Comparison of ENCODE assay signal across 8 cellular contexts in genomic region chr5:100535060-100536005, GRCh38. TPM values are rescaled to one million over a fixed set of nuclear protein-coding genes. Genes with fewer than 3 reads are reported as not detected.
DNase-seq lines count a peak whose midpoint lies in the region; ATAC-seq and TF ChIP-seq lines count a peak whose summit lies in the region.

FAM174A (plus strand) TSS chr5:100535374; CDS start chr5:100535531, 157 bp downstream.

- no peaks in the 10 kb centered on the region for H3K27me3 ChIP-seq in DND-41 (ENCODE audit: insufficient read depth, low read length, poor library complexity)
- H3K27me3 ChIP-seq in GM23248 (replicated peaks; ENCODE audit: insufficient read depth) = no peaks in the 10 kb centered on the region

- H3K9ac ChIP-seq in DND-41 (ENCODE audit: low read depth, low read length) = peak within 1 kb of the TSS; percentile 61
- peak within 1 kb of the TSS; percentile 91 for H3K9ac ChIP-seq in GM23248

- H3F3A ChIP-seq in GM23248 (ENCODE audit: insufficient read depth) = peaks cover 3% of the 10 kb centered on the region; the same call in 1 of the 2 replicates

- H3K36me3 Mint-ChIP-seq in activated T-helper 2 cell treated with anti-CD3 and anti-CD28 coated beads, Interferon-gamma antibody, Interleukin-2, Interleukin-4, amounts not matched to agents 10 μg/mL and 5 μg/mL and 100 μg/mL, durations not matched to agents 14 hours and 24 hours and 36 hours (ENCODE audit: low read depth) = peaks cover 6% of the 10 kb centered on the region
- H3K36me3 Mint-ChIP-seq in natural killer cell = peaks cover 19% of the 10 kb centered on the region

- H2AFZ ChIP-seq in DND-41 (ENCODE audit: low read depth, low read length) (peak within 1 kb of the TSS; percentile 78), GM23248 (peak within 1 kb of the TSS; percentile 100)

- peak within 1 kb of the TSS; percentile 92 for H3K4me3 Mint-ChIP-seq in activated T-helper 2 cell treated with anti-CD3 and anti-CD28 coated beads, Interferon-gamma antibody, Interleukin-2, Interleukin-4, amounts not matched to agents 10 μg/mL and 5 μg/mL and 100 μg/mL, durations not matched to agents 14 hours and 24 hours and 36 hours (ENCODE audit: low read depth)
- peak within 1 kb of the TSS; percentile 96 for H3K4me3 Mint-ChIP-seq in natural killer cell

- H3K9me3 ChIP-seq in DND-41 (ENCODE audit: insufficient read depth, low read length, severe bottlenecking) (peaks cover 6% of the 10 kb centered on the region), GM23248 (ENCODE audit: low read depth) (peaks cover 3% of the 10 kb centered on the region)

- H3K9me2 ChIP-seq in GM23248 (ENCODE audit: insufficient read depth) = no peaks in the 10 kb centered on the region

- no peaks in the 10 kb centered on the region for H4K20me1 ChIP-seq in DND-41 (ENCODE audit: insufficient read depth, low read length)
- no peaks in the 10 kb centered on the region for H4K20me1 ChIP-seq in GM23248 (ENCODE audit: insufficient read depth)

- in situ Hi-C loops in GM23248 (cut with MboI) = no loop called here

- intact Hi-C loops in activated T-helper 2 cell treated with anti-CD3 and anti-CD28 coated beads, Interferon-gamma antibody, Interleukin-2, Interleukin-4, amounts not matched to agents 10 μg/mL and 5 μg/mL and 100 μg/mL, durations not matched to agents 14 hours and 24 hours and 36 hours (cut with micrococcal nuclease) = loop anchor here (2.0 kb wide), 2 partner anchors 245 to 367 kb away; partner anchors contain the start of gene ST8SIA4
- intact Hi-C loops in natural killer cell (cut with micrococcal nuclease) = loop anchor here (1.0 kb wide), 1 partner anchor 367 kb away; no protein-coding TSS in a partner anchor

- H3K79me2 ChIP-seq in DND-41 (ENCODE audit: insufficient read depth, low read length) (peaks cover 14% of the 10 kb centered on the region), GM23248 (ENCODE audit: insufficient read depth) (peaks cover 38% of the 10 kb centered on the region)

- H3K27ac Mint-ChIP-seq in activated T-helper 2 cell treated with anti-CD3 and anti-CD28 coated beads, Interferon-gamma antibody, Interleukin-2, Interleukin-4, amounts not matched to agents 10 μg/mL and 5 μg/mL and 100 μg/mL, durations not matched to agents 14 hours and 24 hours and 36 hours = peak within 1 kb of the TSS; percentile 92
- H3K27ac Mint-ChIP-seq in natural killer cell = peak within 1 kb of the TSS; percentile 93 to 94

- WGBS in GM23248 (ENCODE audit: low coverage in 1 of 2, low lambda C conversion rate in 2 of 2, missing lambda C conversion rate in 2 of 2), 2 experiments = 1% methylated on average over 46 to 56 of the region's 62 CpGs

- H3K27me3 Mint-ChIP-seq in activated T-helper 2 cell treated with anti-CD3 and anti-CD28 coated beads, Interferon-gamma antibody, Interleukin-2, Interleukin-4, amounts not matched to agents 10 μg/mL and 5 μg/mL and 100 μg/mL, durations not matched to agents 14 hours and 24 hours and 36 hours (ENCODE audit: low read depth) = peaks cover 9% of the 10 kb centered on the region
- peaks cover 14 to 17% of the 10 kb centered on the region in 2 donors for H3K27me3 Mint-ChIP-seq in natural killer cell (ENCODE audit: low read depth in 2 of 2)

- peak within 1 kb of the TSS; percentile 87 for H3K27ac ChIP-seq in DND-41 (ENCODE audit: low read length)
- peak within 1 kb of the TSS; percentile 85 for H3K27ac ChIP-seq in GM23248

- DNase-seq in DND-41 (peak; percentile 94), GM23248 (peak; percentile 98), Kasumi-1 (lab: John Stamatoyannopoulos, UW) (peak; percentile 88 to 91), RPMI7951 (ENCODE audit: low read depth) (peak; percentile 91), fibroblast of mammary gland (ENCODE audit: low read depth) (peak; percentile 96), natural killer cell (peak; percentile 92)
- peak; percentile 93 for DNase-seq in activated T-helper 2 cell treated with anti-CD3 and anti-CD28 coated beads, Interferon-gamma antibody, Interleukin-2, Interleukin-4, amounts not matched to agents 10 μg/mL and 5 μg/mL and 100 μg/mL, durations not matched to agents 14 hours and 24 hours and 36 hours (ENCODE audit: low spot score)
- peak; percentile 90 for DNase-seq in stimulated activated naive CD4-positive, alpha-beta T cell treated with Interleukin-2 at 50 U/mL for 16 hours (lab: John Stamatoyannopoulos, UW)

- peaks cover 17% of the 10 kb centered on the region for H3K9me3 Mint-ChIP-seq in activated T-helper 2 cell treated with anti-CD3 and anti-CD28 coated beads, Interferon-gamma antibody, Interleukin-2, Interleukin-4, amounts not matched to agents 10 μg/mL and 5 μg/mL and 100 μg/mL, durations not matched to agents 14 hours and 24 hours and 36 hours
- peaks cover 12% of the 10 kb centered on the region in 2 donors for H3K9me3 Mint-ChIP-seq in natural killer cell

- H3K4me1 Mint-ChIP-seq in activated T-helper 2 cell treated with anti-CD3 and anti-CD28 coated beads, Interferon-gamma antibody, Interleukin-2, Interleukin-4, amounts not matched to agents 10 μg/mL and 5 μg/mL and 100 μg/mL, durations not matched to agents 14 hours and 24 hours and 36 hours (ENCODE audit: low read depth) = peaks cover 20% of the 10 kb centered on the region
- H3K4me1 Mint-ChIP-seq in natural killer cell = peaks cover 36 to 38% of the 10 kb centered on the region in 2 donors

- peak within 1 kb of the TSS; percentile 97 for H3K4me2 ChIP-seq in DND-41 (ENCODE audit: insufficient read depth, low read length)
- peak within 1 kb of the TSS; percentile 99 for H3K4me2 ChIP-seq in GM23248 (ENCODE audit: unreplicated experiment)

- ATAC-seq in DND-41 (ENCODE audit: insufficient read depth, low read depth) (peak; percentile 88), natural killer cell (peak; percentile 91 to 93 (median 92))

- TF ChIP-seq CTCF in DND-41 (IDR thresholded peaks at IDR 0.05; ENCODE audit: borderline replicate concordance, extremely low read depth, low read length, poor library complexity, severe bottlenecking) (no peak), fibroblast of mammary gland (conservative IDR thresholded peaks at IDR 0.05; ENCODE audit: control insufficient read depth, insufficient read depth, low read depth, low read length) (no peak), natural killer cell (IDR thresholded peaks at IDR 0.05) (no peak)

- H3K4me1 ChIP-seq in DND-41 (ENCODE audit: insufficient read depth, low read length) = peaks cover 36% of the 10 kb centered on the region
- peaks cover 29% of the 10 kb centered on the region for H3K4me1 ChIP-seq in GM23248 (ENCODE audit: insufficient read depth)

- no peaks in the 10 kb centered on the region for H3K36me3 ChIP-seq in DND-41 (ENCODE audit: insufficient read depth, low read length)
- H3K36me3 ChIP-seq in GM23248 (ENCODE audit: low read depth) = no peaks in the 10 kb centered on the region

- peak within 1 kb of the TSS; percentile 74 to 88 for H3K4me3 ChIP-seq in DND-41 (ENCODE audit: low read depth in 1 of 2, low read length in 2 of 2)
- H3K4me3 ChIP-seq in GM23248 = peak within 1 kb of the TSS; percentile 94
- H3K4me3 ChIP-seq in fibroblast of mammary gland (ENCODE audit: control insufficient read depth, low read depth, low read length) = peak within 1 kb of the TSS; percentile 84

RNA-seq across cellular contexts. Expression of gene FAM174A, which starts in this region (rescaled TPM):
- total RNA-seq in GM23248 (2014; rRNA removed; shearing (Covaris generic)) = 27.9 and 29.2 TPM in 2 replicates
- 26.1 and 26.7 TPM in 2 replicates for polyA plus RNA-seq in GM23248 (2016; fragmentation: Nextera tagmentation; extraction: Ambion mirVana)
- total RNA-seq in RPMI7951 (2014; rRNA removed; shearing (Covaris generic)) = 5.9 and 10.5 TPM in 2 replicates
- total RNA-seq in activated T-helper 2 cell treated with anti-CD3 and anti-CD28 coated beads, Interferon-gamma antibody, Interleukin-2, Interleukin-4, amounts not matched to agents 10 μg/mL and 5 μg/mL and 100 μg/mL, durations not matched to agents 14 hours and 24 hours and 36 hours = 8.9 and 11.5 TPM in 2 replicates
- total RNA-seq in natural killer cell = 10 to 100 TPM; 10.2 to 13.0 (median 10.4) TPM

Comparison
In these comparisons a context has a peak if more than half of its experiments do, and no peak if none do; other contexts are left out.
1. Peak in every context shown above with its lines: DNase-seq, ATAC-seq, H3K4me3 ChIP-seq and H3K27ac ChIP-seq.